In the genomic region with DNA sequence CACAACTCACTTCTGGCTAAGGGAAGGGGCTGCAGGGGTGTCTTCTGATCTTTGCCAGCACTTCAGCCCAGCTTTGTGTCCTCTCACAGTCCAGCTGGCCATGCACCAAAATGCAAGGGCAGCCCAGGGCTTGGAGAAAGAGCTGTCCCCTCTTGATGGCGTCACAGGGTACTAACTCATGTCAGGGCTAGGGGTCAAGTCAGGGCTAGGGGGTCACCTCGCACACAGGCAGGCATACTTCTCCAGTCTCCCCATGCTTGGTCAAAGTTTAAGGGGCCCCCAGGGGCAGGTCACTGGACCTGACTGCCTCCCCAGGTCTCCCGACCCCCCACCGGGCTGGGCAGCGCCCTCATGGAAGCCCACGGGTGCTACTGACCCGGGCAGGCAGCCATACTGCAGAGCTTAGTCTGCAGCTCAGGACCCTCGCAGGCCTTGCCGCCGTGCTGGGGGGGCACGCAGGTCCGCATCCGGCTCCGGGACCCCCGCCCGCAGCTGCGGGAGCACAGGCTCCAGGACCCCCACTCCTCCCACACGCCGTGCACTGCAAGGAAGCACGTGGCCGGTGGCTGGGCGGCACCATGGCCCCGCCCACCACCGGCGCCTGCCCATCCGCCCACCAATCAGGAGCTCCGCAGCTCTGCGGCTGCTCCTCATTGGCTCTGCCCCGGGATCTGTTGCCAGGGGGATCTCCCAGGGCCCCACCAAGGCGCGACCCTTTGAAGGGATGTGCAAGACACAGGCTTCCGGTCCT, we compare ENCODE assay signal across 20 cellular contexts. TPM values are rescaled to one million over a fixed set of nuclear protein-coding genes. Genes with fewer than 3 reads are reported as not detected.
"Had no signal": no experiment of that assay in that cellular context is flagged by ENCODE, and none has a peak within 500 bp of the region (broad histone marks: within the 10 kb centered on the region; RNA-seq: fewer than 3 reads in every experiment).

No MANE protein-coding gene starts in this region.

- H3K4me3 Mint-ChIP-seq: activated CD4-positive, alpha-beta memory T cell treated with anti-CD3 and anti-CD28 coated beads, Interleukin-2, amount 10 ng/mL, durations not matched to agents 7 days and 5 days; activated naive CD4-positive, alpha-beta T cell treated with anti-CD3 and anti-CD28 coated beads for 36 hours; activated naive CD8-positive, alpha-beta T cell treated with anti-CD3 and anti-CD28 coated beads, Interleukin-2, amount 10 ng/mL, durations not matched to agents 7 days and 5 days; activated T-cell treated with anti-CD3 and anti-CD28 coated beads, Interleukin-2, amount 50 U/mL, for 72 hours; mesothelial cell of epicardium; naive thymus-derived CD8-positive, alpha-beta T cell; T-helper 1 cell treated with Interleukin-12 subunit alpha and Interleukin-12 subunit beta and Interleukin-4 antibody, amounts not matched to agents 30 μg/mL and 1 μg/mL, for 36 hours had no signal

- H3K9me3 ChIP-seq: esophagus squamous epithelium, gastroesophageal sphincter, heart left ventricle, left lung, prostate gland, thyroid gland had no signal

- H3K4me3 ChIP-seq: coronary artery, esophagus squamous epithelium, gastroesophageal sphincter, heart left ventricle, left lung, prostate gland, thyroid gland had no signal

- H3K9me3 Mint-ChIP-seq: activated CD4-positive, alpha-beta memory T cell treated with anti-CD3 and anti-CD28 coated beads, Interleukin-2, amount 10 ng/mL, durations not matched to agents 7 days and 5 days; activated naive CD4-positive, alpha-beta T cell treated with anti-CD3 and anti-CD28 coated beads for 36 hours; activated naive CD8-positive, alpha-beta T cell treated with anti-CD3 and anti-CD28 coated beads, Interleukin-2, amount 10 ng/mL, durations not matched to agents 7 days and 5 days; activated T-cell treated with anti-CD3 and anti-CD28 coated beads, Interleukin-2, amount 50 U/mL, for 72 hours; mesothelial cell of epicardium; naive thymus-derived CD8-positive, alpha-beta T cell; T-helper 1 cell treated with Interleukin-12 subunit alpha and Interleukin-12 subunit beta and Interleukin-4 antibody, amounts not matched to agents 30 μg/mL and 1 μg/mL, for 36 hours had no signal

- ATAC-seq: activated T-cell treated with anti-CD3 and anti-CD28 coated beads, Interleukin-2, amount 50 U/mL, for 72 hours; gastroesophageal sphincter; heart left ventricle; left lung; naive thymus-derived CD8-positive, alpha-beta T cell; stimulated activated naive CD8-positive, alpha-beta T cell treated with anti-CD3 and anti-CD28 coated beads, Interleukin-15, Interleukin-2, amounts not matched to agents 100 U/mL and 50 U/mL, for 24 hours had no signal

- DNase-seq: activated CD4-positive, alpha-beta memory T cell treated with anti-CD3 and anti-CD28 coated beads, Interleukin-2, amount 10 ng/mL, durations not matched to agents 7 days and 5 days; activated CD4-positive, alpha-beta T cell treated with anti-CD3 and anti-CD28 coated beads for 48 hours; activated effector memory CD4-positive, alpha-beta T cell treated with Interleukin-2 at 50 U/mL for 16 hours; activated naive CD4-positive, alpha-beta T cell treated with anti-CD3 and anti-CD28 coated beads for 36 hours; activated naive CD8-positive, alpha-beta T cell treated with anti-CD3 and anti-CD28 coated beads, Interleukin-2, amount 10 ng/mL, durations not matched to agents 7 days and 5 days; activated T-cell treated with anti-CD3 and anti-CD28 coated beads, Interleukin-2, amount 50 U/mL, for 72 hours; amygdala; cerebellar nuclear complex; esophagus squamous epithelium; heart left ventricle; left lung; naive thymus-derived CD8-positive, alpha-beta T cell; stimulated activated CD4-positive, alpha-beta T cell treated with anti-CD3 and anti-CD28 coated beads, Interleukin-4, amount 100 ng/mL, for 24 hours; stimulated activated naive CD8-positive, alpha-beta T cell treated with anti-CD3 and anti-CD28 coated beads, Interleukin-15, Interleukin-2, amounts not matched to agents 100 U/mL and 50 U/mL, for 24 hours; thyroid gland had no signal

- H3K4me1 ChIP-seq: left lung, prostate gland, thyroid gland had no signal

- H3K27ac ChIP-seq: coronary artery, esophagus squamous epithelium, gastroesophageal sphincter, heart left ventricle, left lung, prostate gland, thyroid gland had no signal

- H3K36me3 Mint-ChIP-seq: activated naive CD8-positive, alpha-beta T cell treated with anti-CD3 and anti-CD28 coated beads, Interleukin-2, amount 10 ng/mL, durations not matched to agents 7 days and 5 days; mesothelial cell of epicardium; naive thymus-derived CD8-positive, alpha-beta T cell had no signal

- H3K27me3 Mint-ChIP-seq: activated naive CD8-positive, alpha-beta T cell treated with anti-CD3 and anti-CD28 coated beads, Interleukin-2, amount 10 ng/mL, durations not matched to agents 7 days and 5 days had no signal

- H3K27ac Mint-ChIP-seq: activated CD4-positive, alpha-beta memory T cell treated with anti-CD3 and anti-CD28 coated beads, Interleukin-2, amount 10 ng/mL, durations not matched to agents 7 days and 5 days; activated naive CD4-positive, alpha-beta T cell treated with anti-CD3 and anti-CD28 coated beads for 36 hours; activated naive CD8-positive, alpha-beta T cell treated with anti-CD3 and anti-CD28 coated beads, Interleukin-2, amount 10 ng/mL, durations not matched to agents 7 days and 5 days; activated T-cell treated with anti-CD3 and anti-CD28 coated beads, Interleukin-2, amount 50 U/mL, for 72 hours; mesothelial cell of epicardium; T-helper 1 cell treated with Interleukin-12 subunit alpha and Interleukin-12 subunit beta and Interleukin-4 antibody, amounts not matched to agents 30 μg/mL and 1 μg/mL, for 36 hours had no signal

- H3K36me3 ChIP-seq: esophagus squamous epithelium, heart left ventricle, left lung, prostate gland, thyroid gland had no signal

- H3K27me3 ChIP-seq: esophagus squamous epithelium, gastroesophageal sphincter, heart left ventricle, thyroid gland had no signal

RNA-seq across cellular contexts. Expression of a gene that starts 38.8 kb away (rescaled TPM):
- total RNA-seq: activated CD4-positive, alpha-beta memory T cell treated with anti-CD3 and anti-CD28 coated beads, Interleukin-2, amount 10 ng/mL, durations not matched to agents 7 days and 5 days; naive thymus-derived CD8-positive, alpha-beta T cell had no signal
